ENCODE assay signal across 7 cellular contexts in genomic region chr20:42886046-42886445, GRCh38.
"Had no signal": no experiment of that assay in that cellular context is flagged by ENCODE, and none has a peak within 500 bp of the region (broad histone marks: within the 10 kb centered on the region; RNA-seq: fewer than 3 reads in every experiment).

No MANE protein-coding gene starts in this region.

- H3K4me3 Mint-ChIP-seq: HFFc6 had no signal

- H3K4me3 ChIP-seq: GM23248, HAP-1 had no signal

- H3K9me3 ChIP-seq: HAP-1 had no signal

- DNase-seq: GM23248, GOT3, H7, HFFc6, IMR-90 had no signal

- H3K27ac ChIP-seq: GM23248 had no signal

- H3K4me1 ChIP-seq: HAP-1 had no signal

- H3K27ac Mint-ChIP-seq: HFFc6 had no signal

- H3K36me3 ChIP-seq: HAP-1 had no signal

- ATAC-seq: HCT116 had no signal
